ENCODE assay signal across 8 cellular contexts in genomic region chr6:149082320-149082719, GRCh38.
DNase-seq lines count a peak whose midpoint lies in the region; ATAC-seq and TF ChIP-seq lines count a peak whose summit lies in the region.

No MANE protein-coding gene starts in this region.

- no peaks in the 10 kb centered on the region for H3K27me3 Mint-ChIP-seq in T-helper 17 cell

- H3K36me3 Mint-ChIP-seq in T-helper 17 cell (ENCODE audit: low read depth), result peaks cover 2% of the 10 kb centered on the region

- no peak overlapping the region for H3K4me3 Mint-ChIP-seq in T-helper 17 cell

- in situ Hi-C loops in G401 (cut with HindIII; ENCODE audit: low sequenced_read_pairs), result no loop called here

- POLR2A ChIA-PET in HEK293 (lab: Yijun Ruan, JAX), result no interaction called here

- intact Hi-C loops in sigmoid colon (cut with DNase I), result loop anchor here (1.0 to 5.0 kb wide), 4 partner anchors 130 to 435 kb away; partner anchors contain the start of gene TAB2

- TF ChIP-seq EP300 in sigmoid colon (IDR thresholded peaks at IDR 0.05), result no peak

- peaks cover 37% of the 10 kb centered on the region for H3K4me1 Mint-ChIP-seq in T-helper 17 cell

- peaks cover 11% of the 10 kb centered on the region for H3K4me1 ChIP-seq in HEK293 (ENCODE audit: control insufficient read depth, insufficient read depth, low read length)
- peaks cover 0 to 17% of the 10 kb centered on the region in 2 donors for H3K4me1 ChIP-seq in right atrium auricular region
- peaks cover 0 to 44% (median 31%) of the 10 kb centered on the region in 4 donors for H3K4me1 ChIP-seq in sigmoid colon

- CTCF ChIA-PET in HEK293 (lab: Yijun Ruan, JAX), result interaction anchor here (0.5 to 5.7 kb wide), 25 partner anchors 9 to 613 kb away, joined by 3 to 80 read pairs (median 3); no protein-coding TSS in a partner anchor

- H3K27ac ChIP-seq in HEK293 (ENCODE audit: extremely low read depth, low read depth, low read length), result no peak overlapping the region
- H3K27ac ChIP-seq in right atrium auricular region, result no peak overlapping the region
- no peak overlapping the region for H3K27ac ChIP-seq in sigmoid colon

- WGBS in sigmoid colon, 2 donors, result 28 to 33% methylated on average over 6 of the region's 6 CpGs

- TF ChIP-seq CTCF in HEK293 (tag by site-specific recombination; IDR thresholded peaks at IDR 0.05) (peak; percentile 78), right atrium auricular region (IDR thresholded peaks at IDR 0.05) (peak; percentile 56 to 83), sigmoid colon (IDR thresholded peaks at IDR 0.05) (peak; percentile 60 to 79 (median 76))

- H3K36me3 ChIP-seq in HEK293 (ENCODE audit: control insufficient read depth in 2 of 2, insufficient read depth in 1 of 2, low read length in 2 of 2) (no peaks in the 10 kb centered on the region), right atrium auricular region (no peaks in the 10 kb centered on the region), sigmoid colon (no peaks in the 10 kb centered on the region)

- peak overlapping the region; percentile 89 for H3K27ac Mint-ChIP-seq in T-helper 17 cell

- H3K4me3 ChIP-seq in HEK293 (ENCODE audit: low read depth, low read length) (no peak overlapping the region), right atrium auricular region (no peak overlapping the region), sigmoid colon (no peak overlapping the region)

- DNase-seq in G401 (ENCODE audit: low spot score), result peak; percentile 61
- peak; percentile 16 for DNase-seq in NCI-H1694 (lab: John Stamatoyannopoulos, UW)
- DNase-seq in T-helper 17 cell, result peak; percentile 58 to 77 (median 63)
- peak; percentile 72 for DNase-seq in amniotic epithelial cell (ENCODE audit: low read depth)
- peak; percentile 89 for DNase-seq in right atrium auricular region (ENCODE audit: low spot score)
- DNase-seq in sigmoid colon, result peak; percentile 88
- DNase-seq in cerebellar nuclear complex (lab: John Stamatoyannopoulos, UW), result no peak

- no peaks in the 10 kb centered on the region for H3K27me3 ChIP-seq in right atrium auricular region
- no peaks in the 10 kb centered on the region for H3K27me3 ChIP-seq in sigmoid colon

- no peaks in the 10 kb centered on the region for H3K9me3 ChIP-seq in HEK293 (ENCODE audit: control insufficient read depth, insufficient read depth, low read depth, low read length)
- H3K9me3 ChIP-seq in T-helper 17 cell (ENCODE audit: control insufficient read depth, low read length, poor library complexity, severe bottlenecking), result no peaks in the 10 kb centered on the region
- no peaks in the 10 kb centered on the region for H3K9me3 ChIP-seq in right atrium auricular region
- no peaks in the 10 kb centered on the region for H3K9me3 ChIP-seq in sigmoid colon

- TF ChIP-seq POLR2A in sigmoid colon (IDR thresholded peaks at IDR 0.05), result no peak

- ATAC-seq in T-helper 17 cell, result peak; percentile 87

TF ChIP-seq in HEK293, 187 proteins besides CTCF, POLR2A, EP300 and RAD21:
- no peak for TF ChIP-seq YY1 (tag by site-specific recombination; IDR thresholded peaks at IDR 0.05)
- TF ChIP-seq, protein P1, sequence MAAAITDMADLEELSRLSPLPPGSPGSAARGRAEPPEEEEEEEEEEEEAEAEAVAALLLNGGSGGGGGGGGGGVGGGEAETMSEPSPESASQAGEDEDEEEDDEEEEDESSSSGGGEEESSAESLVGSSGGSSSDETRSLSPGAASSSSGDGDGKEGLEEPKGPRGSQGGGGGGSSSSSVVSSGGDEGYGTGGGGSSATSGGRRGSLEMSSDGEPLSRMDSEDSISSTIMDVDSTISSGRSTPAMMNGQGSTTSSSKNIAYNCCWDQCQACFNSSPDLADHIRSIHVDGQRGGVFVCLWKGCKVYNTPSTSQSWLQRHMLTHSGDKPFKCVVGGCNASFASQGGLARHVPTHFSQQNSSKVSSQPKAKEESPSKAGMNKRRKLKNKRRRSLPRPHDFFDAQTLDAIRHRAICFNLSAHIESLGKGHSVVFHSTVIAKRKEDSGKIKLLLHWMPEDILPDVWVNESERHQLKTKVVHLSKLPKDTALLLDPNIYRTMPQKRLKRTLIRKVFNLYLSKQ (tag by site-specific recombination; IDR thresholded peaks at IDR 0.05; ENCODE audit: borderline replicate concordance), result no peak
- no peak for TF ChIP-seq ZNF658 (tag by site-specific recombination; IDR thresholded peaks at IDR 0.05)
- no peak for TF ChIP-seq ZNF785 (tag by site-specific recombination; IDR thresholded peaks at IDR 0.05)
- TF ChIP-seq, protein P2, sequence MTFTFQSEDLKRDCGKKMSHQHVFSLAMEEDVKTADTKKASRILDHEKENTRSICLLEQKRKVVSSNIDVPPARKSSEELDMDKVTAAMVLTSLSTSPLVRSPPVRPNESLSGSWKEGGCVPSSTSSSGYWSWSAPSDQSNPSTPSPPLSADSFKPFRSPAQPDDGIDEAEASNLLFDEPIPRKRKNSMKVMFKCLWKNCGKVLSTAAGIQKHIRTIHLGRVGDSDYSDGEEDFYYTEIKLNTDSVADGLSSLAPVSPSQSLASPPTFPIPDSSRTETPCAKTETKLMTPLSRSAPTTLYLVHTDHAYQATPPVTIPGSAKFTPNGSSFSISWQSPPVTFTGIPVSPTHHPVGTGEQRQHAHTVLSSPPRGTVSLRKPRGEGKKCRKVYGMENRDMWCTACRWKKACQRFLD (tag by site-specific recombination; IDR thresholded peaks at IDR 0.05), result no peak
- TF ChIP-seq ZNF692 (tag by site-specific recombination; IDR thresholded peaks at IDR 0.05), result peak; percentile 26; the same call in 1 of the 2 replicates
- TF ChIP-seq ZNF623 (tag by site-specific recombination; IDR thresholded peaks at IDR 0.05), result no peak
- peak; percentile 96 for TF ChIP-seq ZNF654 (tag by site-specific recombination; IDR thresholded peaks at IDR 0.05; ENCODE audit: low read depth)
- TF ChIP-seq GLIS1 (tag by site-specific recombination; IDR thresholded peaks at IDR 0.05), result no peak
- TF ChIP-seq ZNF768 (tag by site-specific recombination; IDR thresholded peaks at IDR 0.05), result no peak
- TF ChIP-seq ZEB2 (tag by site-specific recombination; IDR thresholded peaks at IDR 0.05), result peak; percentile 23; the same call in 1 of the 2 replicates
- TF ChIP-seq ZNF660 (tag by site-specific recombination; IDR thresholded peaks at IDR 0.05), result 0 out of 2 replicates have a peak, but pooled peaks have one; percentile 40
- TF ChIP-seq ZNF544 (tag by site-specific recombination; IDR thresholded peaks at IDR 0.05), result no peak
- 0 out of 2 replicates have a peak, but pooled peaks have one; percentile 32 for TF ChIP-seq ZNF2 (tag by site-specific recombination; IDR thresholded peaks at IDR 0.05)
- TF ChIP-seq ZNF114 (tag by site-specific recombination; IDR thresholded peaks at IDR 0.05), result no peak
- no peak for TF ChIP-seq ZNF202 (tag by site-specific recombination; IDR thresholded peaks at IDR 0.05; ENCODE audit: borderline replicate concordance)
- peak; percentile 47; the same call in 1 of the 2 replicates for TF ChIP-seq ZNF366 (tag by site-specific recombination; conservative IDR thresholded peaks at IDR 0.05)
- peak; percentile 35; the same call in 1 of the 2 replicates for TF ChIP-seq ZNF596 (tag by site-specific recombination; IDR thresholded peaks at IDR 0.05)
- no peak for TF ChIP-seq ZNF555 (tag by site-specific recombination; conservative IDR thresholded peaks at IDR 0.05)
- TF ChIP-seq EGR2 (tag by site-specific recombination; IDR thresholded peaks at IDR 0.05; ENCODE audit: low read depth), result no peak
- peak; percentile 93 for TF ChIP-seq PRDM1 (tag by site-specific recombination; IDR thresholded peaks at IDR 0.05)
- peak; percentile 76 for TF ChIP-seq ZNF157 (tag by site-specific recombination; IDR thresholded peaks at IDR 0.05)

Comparison
In these comparisons a context has a peak if more than half of its experiments do, and no peak if none do; other contexts are left out.
1. DNase-seq: peak in G401 (single experiment), NCI-H1694 (single experiment), T-helper 17 cell (3 of 3), amniotic epithelial cell (single experiment), right atrium auricular region (single experiment) and sigmoid colon (single experiment); none in cerebellar nuclear complex (0 of 2).
2. Peak in every context shown above with its lines, with median percentiles within 50 percentile points of each other: CTCF ChIP-seq.